In genomic region chr6:3259491-3259958, GRCh38 we compare ENCODE assay signal across 8 cellular contexts. TPM values are rescaled to one million over a fixed set of nuclear protein-coding genes. Genes with fewer than 3 reads are reported as not detected.
DNase-seq lines count a peak whose midpoint lies in the region; TF ChIP-seq lines count a peak whose summit lies in the region.

No MANE protein-coding gene starts in this region.

- POLR2A ChIA-PET in HEK293T (lab: Yijun Ruan, JAX) = interaction anchor here (0.7 to 3.1 kb wide), 10 partner anchors 8 to 762 kb away, joined by 3 to 11 read pairs (median 4); partner anchors contain the start of gene BPHL

- 2% methylated on average over 16 to 21 of the region's 21 CpGs for WGBS in endodermal cell (ENCODE audit: insufficient coverage in 1 of 2, insufficient read length in 1 of 2), 2 experiments
- WGBS in thymus = under 1% methylated on average over 21 of the region's 21 CpGs

- H3K9me3 ChIP-seq in MG63 (no peaks in the 10 kb centered on the region), WERI-Rb-1 (ENCODE audit: severe bottlenecking) (no peaks in the 10 kb centered on the region), endodermal cell (ENCODE audit: control insufficient read depth, low read length) (no peaks in the 10 kb centered on the region), mucosa of rectum (ENCODE audit: control insufficient read depth in 2 of 2, low read length in 2 of 2) (no peaks in the 10 kb centered on the region), thymus (ENCODE audit: control insufficient read depth) (no peaks in the 10 kb centered on the region)

- H3K27ac Mint-ChIP-seq in endodermal cell = peak overlapping the region; percentile 85

- H3K27me3 ChIP-seq in MG63 = no peaks in the 10 kb centered on the region
- H3K27me3 ChIP-seq in WERI-Rb-1 (ENCODE audit: insufficient read depth, low read depth, severe bottlenecking) = peaks cover 14% of the 10 kb centered on the region
- peaks cover 18% of the 10 kb centered on the region for H3K27me3 ChIP-seq in endodermal cell (ENCODE audit: control insufficient read depth, insufficient read depth, low read length, poor library complexity, severe bottlenecking)
- H3K27me3 ChIP-seq in mucosa of rectum (ENCODE audit: control insufficient read depth in 2 of 2, insufficient read depth in 2 of 2, low read length in 2 of 2) = no peaks in the 10 kb centered on the region
- H3K27me3 ChIP-seq in thymus (ENCODE audit: control insufficient read depth, insufficient read depth) = no peaks in the 10 kb centered on the region

- peaks cover under 1% of the 10 kb centered on the region for H3K9me3 Mint-ChIP-seq in endodermal cell

- TF ChIP-seq CTCF in WERI-Rb-1 (IDR thresholded peaks at IDR 0.05; ENCODE audit: low read depth, low read length) (no peak), endodermal cell (conservative IDR thresholded peaks at IDR 0.05) (peak; percentile 10)

- H3K27ac ChIP-seq in WERI-Rb-1 (peak overlapping the region; percentile 56), endodermal cell (ENCODE audit: low read depth, low read length) (peak overlapping the region; percentile 14), mucosa of rectum (ENCODE audit: low read depth in 2 of 2, low read length in 2 of 2) (peak overlapping the region; percentile 63 to 77), thymus (ENCODE audit: low read depth) (no peak overlapping the region)

- H3K9ac ChIP-seq in endodermal cell (ENCODE audit: extremely low read depth, low read length, poor library complexity, severe bottlenecking) = peak overlapping the region; percentile 25
- peak overlapping the region; percentile 73 to 77 for H3K9ac ChIP-seq in mucosa of rectum (ENCODE audit: low read depth in 1 of 2, low read length in 2 of 2)

- H3K36me3 ChIP-seq in MG63 = peaks cover 6% of the 10 kb centered on the region
- peaks cover 22% of the 10 kb centered on the region for H3K36me3 ChIP-seq in WERI-Rb-1
- H3K36me3 ChIP-seq in endodermal cell (ENCODE audit: control insufficient read depth, insufficient read depth, low read length) = no peaks in the 10 kb centered on the region
- peaks cover 9 to 10% of the 10 kb centered on the region in 2 donors for H3K36me3 ChIP-seq in mucosa of rectum (ENCODE audit: control insufficient read depth in 2 of 2, insufficient read depth in 2 of 2, low read length in 2 of 2)
- H3K36me3 ChIP-seq in thymus (ENCODE audit: control insufficient read depth, insufficient read depth) = peaks cover 9% of the 10 kb centered on the region

- peak overlapping the region; percentile 90 for H3K4me3 Mint-ChIP-seq in endodermal cell

- peaks cover 2% of the 10 kb centered on the region for H3K36me3 Mint-ChIP-seq in endodermal cell (ENCODE audit: low read depth)

- DNase-seq in activated naive CD4-positive, alpha-beta T cell treated with Interleukin-2 at 50 U/mL for 16 hours = peak; percentile 34
- DNase-seq in activated naive CD4-positive, alpha-beta T cell (lab: John Stamatoyannopoulos, UW) = no peak
- DNase-seq in HEK293T (ENCODE audit: extremely low spot score) (peak; percentile 52), MG63 (peak; percentile 20), WERI-Rb-1 (peak; percentile 52), endodermal cell (peak; percentile 82)

- H3K4me1 Mint-ChIP-seq in endodermal cell = peaks cover 13% of the 10 kb centered on the region

- no peaks in the 10 kb centered on the region for H3K4me1 ChIP-seq in endodermal cell (ENCODE audit: control insufficient read depth, insufficient read depth, low read length)
- peaks cover 15 to 23% of the 10 kb centered on the region in 2 donors for H3K4me1 ChIP-seq in mucosa of rectum (ENCODE audit: control insufficient read depth in 2 of 2, insufficient read depth in 2 of 2, low read length in 2 of 2)
- H3K4me1 ChIP-seq in thymus (ENCODE audit: control insufficient read depth, insufficient read depth, low read length) = peaks cover 37% of the 10 kb centered on the region

- CTCF ChIA-PET in HEK293T (lab: Yijun Ruan, JAX) = interaction anchor here (0.6 to 1.3 kb wide), 3 partner anchors 8 to 20 kb away, joined by 3 to 7 read pairs (median 5); no protein-coding TSS in a partner anchor

- peaks cover 39% of the 10 kb centered on the region for H3K27me3 Mint-ChIP-seq in endodermal cell (ENCODE audit: insufficient read depth)

- H3K4me3 ChIP-seq in MG63 (peak overlapping the region; percentile 70), WERI-Rb-1 (ENCODE audit: low read depth, low read length) (peak overlapping the region; percentile 70), endodermal cell (ENCODE audit: low read length) (peak overlapping the region; percentile 86), mucosa of rectum (ENCODE audit: low read length in 2 of 2) (peak overlapping the region; percentile 85 to 97), thymus (ENCODE audit: low read length) (peak overlapping the region; percentile 81)

TF ChIP-seq in HEK293T, 16 proteins besides CTCF, POLR2A, EP300 and RAD21:
- no peak for TF ChIP-seq FOXA1 (IDR thresholded peaks at IDR 0.05)
- no peak for TF ChIP-seq PKNOX1 (IDR thresholded peaks at IDR 0.05)
- TF ChIP-seq L3MBTL2 (conservative IDR thresholded peaks at IDR 0.05) = peak; percentile 79
- TF ChIP-seq CTBP1 (IDR thresholded peaks at IDR 0.05; ENCODE audit: borderline replicate concordance) = no peak

RNA-seq across cellular contexts. Expression of gene PSMG4, which starts 0.8 kb away (rescaled TPM):
- total RNA-seq in MG63 (2014; rRNA removed; shearing (Covaris generic); ENCODE audit: low replicate concordance) = 28.6 and 36.9 TPM in 2 replicates
- total RNA-seq in endodermal cell = 10 to 100 TPM; 16.0 to 21.5 TPM
- 18.5 TPM for polyA plus RNA-seq in endodermal cell (2013, experiment 1 of 2)
- 18.2 TPM for polyA plus RNA-seq in endodermal cell (2013, experiment 2 of 2)
- polyA plus RNA-seq in thymus = 24.9 TPM

RNA-seq across cellular contexts. Expression of gene TUBB2B, which starts 32.1 kb away (rescaled TPM):
- total RNA-seq in MG63 (2014; rRNA removed; shearing (Covaris generic); ENCODE audit: low replicate concordance) = 8.6 and 27.6 TPM in 2 replicates
- 100 to 1,000 TPM; 253 to 304 TPM for total RNA-seq in endodermal cell
- 836 TPM for polyA plus RNA-seq in endodermal cell (2013, experiment 1 of 2)
- 726 TPM for polyA plus RNA-seq in endodermal cell (2013, experiment 2 of 2)
- polyA plus RNA-seq in thymus = 4.3 TPM

Comparison
In these comparisons a context has a peak if more than half of its experiments do, and no peak if none do; other contexts are left out.
1. DNase-seq: peak in activated naive CD4-positive, alpha-beta T cell treated with Interleukin-2 at 50 U/mL for 16 hours (single experiment), HEK293T (single experiment), MG63 (single experiment), WERI-Rb-1 (single experiment) and endodermal cell (single experiment); none in activated naive CD4-positive, alpha-beta T cell (0 of 4).
2. Peak in every context shown above with its lines, with median percentiles within 50 percentile points of each other: H3K4me3 ChIP-seq.